ENCODE assay signal across 8 cellular contexts in genomic region chr3:187669675-187670504, GRCh38. TPM values are rescaled to one million over a fixed set of nuclear protein-coding genes. Genes with fewer than 3 reads are reported as not detected.
DNase-seq lines count a peak whose midpoint lies in the region; ATAC-seq and TF ChIP-seq lines count a peak whose summit lies in the region.

Gene SST, minus strand, starts transcription at chr3:187670394. Its CDS starts 103 bp downstream, at chr3:187670291.

- TF ChIP-seq CTCF in Peyer's patch (IDR thresholded peaks at IDR 0.05) (no peak), fibroblast of mammary gland (conservative IDR thresholded peaks at IDR 0.05; ENCODE audit: control insufficient read depth, insufficient read depth, low read depth, low read length) (no peak)

- ATAC-seq in GM19324 (IDR thresholded peaks at IDR 0.05; ENCODE audit: low FRiP score, unreplicated experiment) (no peak), HG03442 (IDR thresholded peaks at IDR 0.05; ENCODE audit: unreplicated experiment) (no peak)

- peaks cover 0 to 5% (median 0%) of the 10 kb centered on the region in 4 donors for H3K9me3 ChIP-seq in Peyer's patch

- peak; percentile 29 for DNase-seq in H4 (ENCODE audit: low spot score)
- no peak for DNase-seq in Peyer's patch
- peak; percentile 57 for DNase-seq in fibroblast of mammary gland (ENCODE audit: low read depth)
- peak; percentile 82 for DNase-seq in posterior vena cava (ENCODE audit: low spot score)
- DNase-seq in NK-92 treated with Interleukin-12 subunit alpha and Interleukin-12 subunit beta, amount 100 ng/mL, for 24 hours (lab: John Stamatoyannopoulos, UW), result no peak
- no peak for DNase-seq in AML-193 (lab: John Stamatoyannopoulos, UW)

- no peak within 1 kb of the TSS for H3K27ac ChIP-seq in Peyer's patch

- H3K4me1 ChIP-seq in Peyer's patch, result no peaks in the 10 kb centered on the region

- intact Hi-C loops in posterior vena cava (cut with DNase I), result loop anchor here in 1 of 2 donors (10.0 kb wide), 1 partner anchor 445 kb away; no protein-coding TSS in a partner anchor

- TF ChIP-seq POLR2A in Peyer's patch (IDR thresholded peaks at IDR 0.05), result no peak

- H3K36me3 ChIP-seq in Peyer's patch, result no peaks in the 10 kb centered on the region

- no peaks in the 10 kb centered on the region for H3K27me3 ChIP-seq in Peyer's patch

- no peak within 1 kb of the TSS for H3K4me3 ChIP-seq in Peyer's patch
- no peak within 1 kb of the TSS for H3K4me3 ChIP-seq in fibroblast of mammary gland (ENCODE audit: control insufficient read depth, low read depth, low read length)

RNA-seq across cellular contexts. Expression of gene SST, which starts in this region (rescaled TPM):
- not detected in 2 replicates for total RNA-seq in H4 (2014; rRNA removed; shearing (Covaris generic))
- total RNA-seq in Peyer's patch, result 10 to 100 TPM; 15.9 to 97.6 (median 46.5) TPM
- total RNA-seq in posterior vena cava, result not detected

Comparison
In these comparisons a context has a peak if more than half of its experiments do, and no peak if none do; other contexts are left out.
1. RNA of gene SST (total RNA-seq): 15.9 to 97.6 TPM in Peyer's patch; not detected in posterior vena cava and not detected in H4; every median in the first group is over 10 times any median in the second.
2. Peak in DNase-seq in H4; RNA of the gene not detected or under 1 TPM.
3. Peak in DNase-seq in posterior vena cava; RNA of the gene not detected or under 1 TPM.